8 cellular contexts compared by ENCODE assay signal in genomic region chr20:25470045-25470444, GRCh38.
DNase-seq lines count a peak whose midpoint lies in the region; ATAC-seq and TF ChIP-seq lines count a peak whose summit lies in the region.

No MANE protein-coding gene starts in this region.

- H3K4me1 Mint-ChIP-seq in endothelial cell (ENCODE audit: unreplicated experiment): peaks cover 6% of the 10 kb centered on the region

- H3K27ac Mint-ChIP-seq in endothelial cell (ENCODE audit: unreplicated experiment): no peak overlapping the region

- peak overlapping the region; percentile 72 for H3K4me3 Mint-ChIP-seq in endothelial cell (ENCODE audit: unreplicated experiment)

- ATAC-seq in HG03460 (IDR thresholded peaks at IDR 0.05; ENCODE audit: unreplicated experiment) (peak; percentile 61), GM21381 (IDR thresholded peaks at IDR 0.05; ENCODE audit: unreplicated experiment) (no peak)

- DNase-seq in A172 (ENCODE audit: low spot score) (peak; percentile 45), GM13977 (ENCODE audit: low spot score) (peak; percentile 64), T-helper 1 cell (peak in 3 of 5 donors; percentile 20 to 32 (median 25)), endothelial cell (ENCODE audit: low spot score) (peak; percentile 51), OCI-M2 (lab: John Stamatoyannopoulos, UW; ENCODE audit: unreplicated experiment) (no peak)
- peak; percentile 33 for DNase-seq in stimulated activated CD4-positive, alpha-beta T cell treated with anti-CD3 and anti-CD28 coated beads, Interleukin-1b, Interleukin-23, amount 100 ng/mL, for 48 hours

- in situ Hi-C loops in GM13977 (cut with MboI; ENCODE audit: low pct_unique_long_range_greater_than_20kb, low sequenced_read_pairs, unreplicated experiment): no loop called here

- peaks cover 12% of the 10 kb centered on the region for H3K27me3 Mint-ChIP-seq in endothelial cell (ENCODE audit: unreplicated experiment)

- no peaks in the 10 kb centered on the region for H3K9me3 Mint-ChIP-seq in endothelial cell (ENCODE audit: unreplicated experiment)

- peaks cover 32% of the 10 kb centered on the region for H3K36me3 Mint-ChIP-seq in endothelial cell (ENCODE audit: low read depth, unreplicated experiment)

- TF ChIP-seq CTCF in GM13977 (IDR thresholded peaks at IDR 0.05; ENCODE audit: extremely low read depth, insufficient read depth, missing control alignments) (peak; percentile 73), endothelial cell (IDR thresholded peaks at IDR 0.05; ENCODE audit: unreplicated experiment) (no peak)
